8 cellular contexts compared by ENCODE assay signal in genomic region chr1:175152006-175152652, GRCh38. TPM values are rescaled to one million over a fixed set of nuclear protein-coding genes. Genes with fewer than 3 reads are reported as not detected.
DNase-seq lines count a peak whose midpoint lies in the region; ATAC-seq, FAIRE-seq and TF ChIP-seq lines count a peak whose summit lies in the region.

No MANE protein-coding gene starts in this region.

- in situ Hi-C loops in HepG2 (cut with HindIII; ENCODE audit: extremely low pct_ligation_motif_present, low pct_unique_long_range_greater_than_20kb) = loop anchor here (5.0 to 25.0 kb wide), 4 partner anchors 170 to 1685 kb away; no protein-coding TSS in a partner anchor

- no peak for DNase-seq in BJ (ENCODE audit: low read depth)
- DNase-seq in NCI-H2107 treated with DMSO at 0.1 percent for 48 hours (lab: John Stamatoyannopoulos, UW; ENCODE audit: unreplicated experiment) = peak; percentile 34
- DNase-seq in activated CD4-positive, alpha-beta T cell treated with anti-CD3 and anti-CD28 coated beads for 1 hour = peak; percentile 57
- peak; percentile 63 for DNase-seq in cerebellar cortex (ENCODE audit: low spot score)
- peak; percentile 32 for DNase-seq in HepG2 (ENCODE audit: low spot score)
- peak; percentile 66 for DNase-seq in stimulated activated CD8-positive, alpha-beta memory T cell treated with anti-CD3 and anti-CD28 coated beads, Interleukin-12 subunit alpha, Interleukin-12 subunit beta, amount 100 ng/mL, for 1 hour (ENCODE audit: low read depth)
- DNase-seq in NCI-H226 = no peak

- CTCF ChIA-PET in BJ (lab: Yijun Ruan, JAX) = interaction anchor here (0.6 to 5.2 kb wide), 41 partner anchors 10 to 1692 kb away, joined by 3 to 126 read pairs (median 4); partner anchors contain the start of gene CACYBP
- CTCF ChIA-PET in HepG2 (lab: Yijun Ruan, JAX; ENCODE audit: low intra/inter-chr PET ratio, low total read pairs) = interaction anchor here (4.1 kb wide), 1 partner anchor 166 kb away, joined by 47 read pairs; no protein-coding TSS in a partner anchor

- no peaks in the 10 kb centered on the region for H3K4me1 ChIP-seq in HepG2 (ENCODE audit: insufficient read depth, low read length)

- no peak overlapping the region for H3K4me3 ChIP-seq in BJ (ENCODE audit: low read depth, low read length)
- no peak overlapping the region for H3K4me3 ChIP-seq in HepG2 (replicated peaks in 1 of 3; ENCODE audit: insufficient read depth in 1 of 3, low read depth in 2 of 3, low read length in 3 of 3)

- BruUV-seq in HepG2 (replicated peaks; lab: Mats Ljungman, UMichigan) = no TSS peak

- intact Hi-C loops in HepG2 (cut with micrococcal nuclease; ENCODE audit: unreplicated experiment) = loop anchor here (1.0 to 10.0 kb wide), 3 partner anchors 40 to 923 kb away; partner anchors contain the start of gene KIAA0040

- no peaks in the 10 kb centered on the region for H4K20me1 ChIP-seq in HepG2 (ENCODE audit: insufficient read depth, low read length)

- peak; percentile 49 for ATAC-seq in GM21360 (IDR thresholded peaks at IDR 0.05; ENCODE audit: unreplicated experiment)
- peak; percentile 89 for ATAC-seq in HepG2

- no peaks in the 10 kb centered on the region; the same call in none of the 2 replicates for H3K27me3 ChIP-seq in BJ (ENCODE audit: control insufficient read depth, insufficient read depth, low read length)
- peaks cover 0 to 6% of the 10 kb centered on the region in 2 experiments; a peak in 1 of 5 replicates for H3K27me3 ChIP-seq in HepG2 (ENCODE audit: control insufficient read depth in 1 of 2, insufficient read depth in 2 of 2, low read length in 2 of 2)

- TF ChIP-seq EP300 in HepG2 (IDR thresholded peaks at IDR 0.05; ENCODE audit: low read depth in 2 of 2, low read length in 2 of 2) (no peak), HepG2 (CRISPR knock-in tag; IDR thresholded peaks at IDR 0.05; ENCODE audit: borderline replicate concordance) (no peak)

- no peak overlapping the region for H3K4me2 ChIP-seq in HepG2 (ENCODE audit: low read depth, low read length)

- peak overlapping the region; percentile 63 for H2AFZ ChIP-seq in HepG2 (ENCODE audit: low read length)

- WGBS in HepG2 (ENCODE audit: low lambda C conversion rate) = 2% methylated on average over 15 of the region's 15 CpGs

- peak; percentile 69 for TF ChIP-seq RAD21 in HepG2 (CRISPR knock-in tag; IDR thresholded peaks at IDR 0.05)

- no peaks in the 10 kb centered on the region for H3K79me2 ChIP-seq in HepG2 (ENCODE audit: insufficient read depth, low read length)

- peak; percentile 65 for FAIRE-seq in HepG2 (lab: Jason Lieb, UNC)

- no peak for TF ChIP-seq POLR2A in HepG2 (IDR thresholded peaks at IDR 0.05; ENCODE audit: insufficient read depth in 1 of 2, low read depth in 2 of 2, low read length in 2 of 2)

- H3K36me3 ChIP-seq in BJ (ENCODE audit: control insufficient read depth, insufficient read depth, low read length) = no peaks in the 10 kb centered on the region
- no peaks in the 10 kb centered on the region for H3K36me3 ChIP-seq in HepG2 (replicated peaks in 1 of 2; ENCODE audit: control insufficient read depth in 1 of 2, insufficient read depth in 2 of 2, low read length in 2 of 2)

- H3K9ac ChIP-seq in HepG2 (ENCODE audit: insufficient read depth, low read depth, low read length) = no peak overlapping the region

- TF ChIP-seq CTCF in BJ (IDR thresholded peaks at IDR 0.05; ENCODE audit: insufficient read depth, low read depth, low read length) = peak; percentile 85
- peak; percentile 84 for TF ChIP-seq CTCF in HepG2 (CRISPR knock-in tag; IDR thresholded peaks at IDR 0.05)

- H3K27ac ChIP-seq in HepG2 (ENCODE audit: extremely low read length, insufficient read depth, low read length) = no peak overlapping the region

- POLR2A ChIA-PET in BJ (lab: Charles Lee) = no interaction called here
- POLR2A ChIA-PET in HepG2 (lab: Yijun Ruan, JAX) = no interaction called here

- H3K9me3 ChIP-seq in HepG2 (ENCODE audit: low read length) = no peaks in the 10 kb centered on the region

TF ChIP-seq in HepG2, 621 proteins besides CTCF, POLR2A, EP300 and RAD21 (continues in another document):
- TF ChIP-seq REPIN1 (CRISPR knock-in tag; IDR thresholded peaks at IDR 0.05; ENCODE audit: borderline replicate concordance, low read depth) (peak; percentile 27; the same call in 1 of the 2 replicates), MXI1 (IDR thresholded peaks at IDR 0.05; ENCODE audit: borderline replicate concordance, low read depth, low read length) (no peak), ZNF574 (CRISPR knock-in tag; IDR thresholded peaks at IDR 0.05) (0 out of 2 replicates have a peak, but pooled peaks have one; percentile 29), FUBP1 (CRISPR knock-in tag; IDR thresholded peaks at IDR 0.05; ENCODE audit: borderline replicate concordance) (no peak), ZMYM2 (CRISPR knock-in tag; IDR thresholded peaks at IDR 0.05) (no peak), KAT2B (IDR thresholded peaks at IDR 0.05; ENCODE audit: borderline replicate concordance, low read depth, low read length) (peak; percentile 34; the same call in 1 of the 2 replicates), XRCC5 (optimal IDR thresholded peaks at IDR 0.05; ENCODE audit: low read length) (peak; percentile 36), RFX3 (CRISPR knock-in tag; IDR thresholded peaks at IDR 0.05) (no peak)

RNA-seq across cellular contexts. Expression of gene KIAA0040, which starts 40.4 kb away (rescaled TPM):
- 9.9 and 10.8 TPM in 2 replicates for polyA plus RNA-seq in BJ (2011; rRNA removed)
- 4.7 and 4.8 TPM in 2 replicates for polyA minus RNA-seq in BJ (2011; rRNA and poly(A)+ RNA removed)
- total RNA-seq in HepG2 (2016; rRNA removed; fragmentation: Illumina TruSeq; extraction: Trizol) = 0.24 and 0.63 TPM in 2 replicates
- total RNA-seq in HepG2 (2016; cell fraction: cytosol; rRNA removed; fragmentation: Illumina TruSeq; extraction: Trizol; ENCODE audit: low read depth) = 0.09 TPM in 1 of 2 replicates, not detected in the other
- total RNA-seq in HepG2 (2016; cell fraction: insoluble cytoplasmic fraction; rRNA removed; fragmentation: Illumina TruSeq; extraction: Trizol) = 0.37 and 0.39 TPM in 2 replicates
- 0.15 and 0.62 TPM in 2 replicates for total RNA-seq in HepG2 (2016; cell fraction: membrane; rRNA removed; fragmentation: Illumina TruSeq; extraction: Trizol)
- total RNA-seq in HepG2 (2016; cell fraction: nucleus; rRNA removed; fragmentation: Illumina TruSeq; extraction: Trizol) = 0.37 and 0.50 TPM in 2 replicates
- 0.22 and 0.26 TPM in 2 replicates for polyA plus RNA-seq in HepG2 (2011; rRNA removed)
- polyA plus RNA-seq in HepG2 (2011; cell fraction: cytosol; rRNA removed) = 0.31 and 0.58 TPM in 2 replicates
- 0.21 and 0.27 TPM in 2 replicates for polyA plus RNA-seq in HepG2 (2011; cell fraction: nucleus; rRNA removed)
- 0.12 and 0.19 TPM in 2 replicates for polyA plus RNA-seq in HepG2 (2012)
- 0.07 and 0.11 TPM in 2 replicates for polyA plus RNA-seq in HepG2 (2016; cell fraction: cytosol; fragmentation: Illumina TruSeq; extraction: Trizol; ENCODE audit: low read depth)
- 0.49 and 0.85 TPM in 2 replicates for polyA plus RNA-seq in HepG2 (2016; cell fraction: insoluble cytoplasmic fraction; fragmentation: Illumina TruSeq; extraction: Trizol; ENCODE audit: low read depth)
- polyA plus RNA-seq in HepG2 (2016; cell fraction: membrane; fragmentation: Illumina TruSeq; extraction: Trizol; ENCODE audit: low read depth) = 0.15 and 0.27 TPM in 2 replicates
- 0.45 and 0.57 TPM in 2 replicates for polyA plus RNA-seq in HepG2 (2016; cell fraction: nucleus; fragmentation: Illumina TruSeq; extraction: Trizol; ENCODE audit: insufficient read depth, low read depth)
- polyA minus RNA-seq in HepG2 (2011; rRNA and poly(A)+ RNA removed; ENCODE audit: low replicate concordance) = 0.44 and 15.3 TPM in 2 replicates
- 0.88 and 0.89 TPM in 2 replicates for polyA minus RNA-seq in HepG2 (2011; cell fraction: cytosol; rRNA and poly(A)+ RNA removed)
- 0.25 and 0.39 TPM in 2 replicates for polyA minus RNA-seq in HepG2 (2011; cell fraction: nucleus; rRNA and poly(A)+ RNA removed)

Comparison
In these comparisons a context has a peak if more than half of its experiments do, and no peak if none do; other contexts are left out.
1. DNase-seq: peak in NCI-H2107 treated with DMSO at 0.1 percent for 48 hours (single experiment), activated CD4-positive, alpha-beta T cell treated with anti-CD3 and anti-CD28 coated beads for 1 hour (single experiment), cerebellar cortex (single experiment), HepG2 (single experiment) and stimulated activated CD8-positive, alpha-beta memory T cell treated with anti-CD3 and anti-CD28 coated beads, Interleukin-12 subunit alpha, Interleukin-12 subunit beta, amount 100 ng/mL, for 1 hour (single experiment); none in BJ (single experiment) and NCI-H226 (single experiment).